Comparison of ENCODE assay signal across 11 cellular contexts in the genomic region with DNA sequence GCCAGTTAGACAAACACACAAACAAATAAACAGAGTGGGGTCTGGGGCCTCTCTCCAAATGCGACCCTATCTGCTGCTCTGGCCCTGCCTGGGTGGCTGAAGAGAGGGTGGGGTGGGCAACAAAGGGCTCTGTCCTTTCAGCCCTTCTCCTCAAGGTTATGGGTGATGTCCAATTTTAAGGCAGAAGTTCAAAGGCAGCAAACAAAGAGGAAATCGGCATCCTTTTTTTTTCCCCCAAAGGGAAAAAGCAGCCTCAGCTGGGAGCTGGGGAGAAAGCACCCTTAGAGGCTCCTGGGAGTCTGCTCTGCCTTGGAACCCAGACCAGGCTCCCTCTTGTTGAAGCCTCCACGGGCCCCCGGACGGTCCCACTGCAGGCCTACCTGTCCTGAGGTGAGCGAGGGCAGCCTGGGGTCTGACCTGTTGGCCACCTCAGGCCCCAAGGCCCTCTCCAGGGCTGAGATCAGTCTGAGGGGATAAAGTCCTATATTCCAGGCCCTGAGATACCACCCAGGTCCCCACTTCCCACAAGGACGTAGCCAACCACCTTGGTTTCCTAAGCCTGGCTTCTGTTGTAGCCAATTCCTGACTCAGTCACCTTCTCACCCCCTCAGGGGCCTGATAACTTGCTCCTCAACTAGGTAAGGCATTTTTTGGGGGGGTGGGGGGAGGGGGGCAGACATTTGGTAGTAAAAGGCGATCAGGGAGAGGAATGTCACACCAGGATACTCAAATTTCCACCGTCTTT. TPM values are rescaled to one million over a fixed set of nuclear protein-coding genes. Genes with fewer than 3 reads are reported as not detected.
DNase-seq lines count a peak whose midpoint lies in the region; ATAC-seq and TF ChIP-seq lines count a peak whose summit lies in the region.
"Had no signal": no experiment of that assay in that cellular context is flagged by ENCODE, and none has a peak within 500 bp of the region (broad histone marks: within the 10 kb centered on the region; RNA-seq: fewer than 3 reads in every experiment).

No MANE protein-coding gene starts in this region.

- H3K4me1 ChIP-seq in RWPE2 (ENCODE audit: insufficient read depth, poor library complexity, severe bottlenecking), result peaks cover 18% of the 10 kb centered on the region
- peaks cover 18% of the 10 kb centered on the region for H3K4me1 ChIP-seq in mesenchymal stem cell (ENCODE audit: control insufficient read depth, insufficient read depth, low read depth, low read length)
- H3K4me1 ChIP-seq: parathyroid adenoma had no signal

- peak overlapping the region; percentile 90 for H3K9ac ChIP-seq in mesenchymal stem cell (ENCODE audit: low read length)
- H3K9ac ChIP-seq: parathyroid adenoma had no signal

- no peak overlapping the region for H3K23ac ChIP-seq in mesenchymal stem cell (ENCODE audit: low read length in 2 of 2)

- H3K4ac ChIP-seq in mesenchymal stem cell (ENCODE audit: low read depth in 1 of 2, low read length in 2 of 2), result no peak overlapping the region

- no peaks in the 10 kb centered on the region for H3K79me1 ChIP-seq in mesenchymal stem cell (replicated peaks; ENCODE audit: low read length, poor library complexity, severe bottlenecking)

- H3K27ac ChIP-seq in RWPE2 (ENCODE audit: poor library complexity, severe bottlenecking) (peak overlapping the region; percentile 93), mesenchymal stem cell (ENCODE audit: low read length, poor library complexity, severe bottlenecking) (peak overlapping the region; percentile 84)
- H3K27ac ChIP-seq: adrenal gland, parathyroid adenoma had no signal

- peak; percentile 58 for DNase-seq in activated CD8-positive, alpha-beta memory T cell treated with anti-CD3 and anti-CD28 coated beads for 24 hours
- no peak for DNase-seq in activated CD8-positive, alpha-beta memory T cell treated with anti-CD3 and anti-CD28 coated beads, Interleukin-2, amount 50 U/mL, for 4 hours
- peak; percentile 61 for DNase-seq in RWPE2 (ENCODE audit: low spot score)
- DNase-seq in mesenchymal stem cell, result no peak
- peak; percentile 2 for DNase-seq in stimulated activated naive CD8-positive, alpha-beta T cell treated with anti-CD3 and anti-CD28 coated beads, Interleukin-15, Interleukin-2, amounts not matched to agents 100 U/mL and 50 U/mL, for 24 hours
- no peak for DNase-seq in NCI-H510A (lab: John Stamatoyannopoulos, UW)
- no peak for DNase-seq in NCI-H2107 treated with DMSO at 0.1 percent for 48 hours (lab: John Stamatoyannopoulos, UW; ENCODE audit: unreplicated experiment)
- no peak for DNase-seq in NCI-H2081 (lab: John Stamatoyannopoulos, UW)
- DNase-seq: NCI-H2029 had no signal

- no peak overlapping the region for H2BK15ac ChIP-seq in mesenchymal stem cell (ENCODE audit: low read depth, poor library complexity, severe bottlenecking)

- H2AK5ac ChIP-seq in mesenchymal stem cell (ENCODE audit: low read length, severe bottlenecking), result peak overlapping the region; percentile 74

- H3K36me3 ChIP-seq in RWPE2 (ENCODE audit: low read depth), result no peaks in the 10 kb centered on the region
- peaks cover 6 to 30% of the 10 kb centered on the region in 2 experiments for H3K36me3 ChIP-seq in mesenchymal stem cell (ENCODE audit: control insufficient read depth in 1 of 2, insufficient read depth in 2 of 2, low read depth in 1 of 2, low read length in 2 of 2)
- H3K36me3 ChIP-seq: adrenal gland had no signal

- H3K18ac ChIP-seq in mesenchymal stem cell (ENCODE audit: low read depth in 1 of 2, low read length in 2 of 2), result no peak overlapping the region

- no peak for ATAC-seq in RWPE2 (ENCODE audit: low read depth)
- no peak for ATAC-seq in stimulated activated naive CD8-positive, alpha-beta T cell treated with anti-CD3 and anti-CD28 coated beads, Interleukin-15, Interleukin-2, amounts not matched to agents 100 U/mL and 50 U/mL, for 24 hours

- H2AFZ ChIP-seq in mesenchymal stem cell (ENCODE audit: low read depth, low read length), result no peak overlapping the region
- H2AFZ ChIP-seq: parathyroid adenoma had no signal

- no peak for TF ChIP-seq CTCF in RWPE2 (IDR thresholded peaks at IDR 0.05; ENCODE audit: poor library complexity, severe bottlenecking)

- H3K4me3 ChIP-seq in RWPE2 (ENCODE audit: severe bottlenecking) (peak overlapping the region; percentile 33), mesenchymal stem cell (ENCODE audit: insufficient read depth in 1 of 2, low read depth in 1 of 2, low read length in 2 of 2) (no peak overlapping the region)
- H3K4me3 ChIP-seq: adrenal gland had no signal

- H3K4me2 ChIP-seq in mesenchymal stem cell (ENCODE audit: low read length, poor library complexity, severe bottlenecking), result peak overlapping the region; percentile 24

- WGBS in mesenchymal stem cell, result 60% methylated on average over 6 of the region's 9 CpGs

- H4K8ac ChIP-seq in mesenchymal stem cell (ENCODE audit: low read length), result no peak overlapping the region

- H3K9me3 ChIP-seq in RWPE2 (ENCODE audit: severe bottlenecking), result no peaks in the 10 kb centered on the region
- H3K9me3 ChIP-seq in mesenchymal stem cell (ENCODE audit: control insufficient read depth, low read length), result no peaks in the 10 kb centered on the region
- H3K9me3 ChIP-seq: adrenal gland had no signal

- no peaks in the 10 kb centered on the region for H3K27me3 ChIP-seq in RWPE2 (ENCODE audit: insufficient read depth, poor library complexity, severe bottlenecking)
- H3K27me3 ChIP-seq in mesenchymal stem cell (ENCODE audit: control insufficient read depth in 1 of 2, insufficient read depth in 1 of 2, low read length in 2 of 2), result no peaks in the 10 kb centered on the region

- no peak overlapping the region for H3K14ac ChIP-seq in mesenchymal stem cell (ENCODE audit: low read length in 2 of 2)

- H2BK5ac ChIP-seq in mesenchymal stem cell (ENCODE audit: low read depth, low read length, poor library complexity, severe bottlenecking), result peak overlapping the region; percentile 6

- H4K91ac ChIP-seq in mesenchymal stem cell (ENCODE audit: low read length), result no peak overlapping the region

- no peak overlapping the region for H2BK120ac ChIP-seq in mesenchymal stem cell (ENCODE audit: low read depth, low read length)

- H2BK12ac ChIP-seq in mesenchymal stem cell (ENCODE audit: low read length in 2 of 2), result no peak overlapping the region

RNA-seq across cellular contexts. Expression of gene HOXA11, which starts 4.4 kb away (rescaled TPM):
- 1.4 TPM for polyA plus RNA-seq in mesenchymal stem cell (2013, experiment 1 of 2)
- polyA plus RNA-seq in mesenchymal stem cell (2013, experiment 2 of 2), result 1.3 TPM

RNA-seq across cellular contexts. Expression of gene HOXA10, which starts 6.5 kb away (rescaled TPM):
- polyA plus RNA-seq in mesenchymal stem cell (2013, experiment 1 of 2), result 6.9 TPM
- 7.1 TPM for polyA plus RNA-seq in mesenchymal stem cell (2013, experiment 2 of 2)

RNA-seq across cellular contexts. Expression of gene HOXA9, which starts 15.3 kb away (rescaled TPM):
- polyA plus RNA-seq in mesenchymal stem cell (2013, experiment 1 of 2), result 9.8 TPM
- polyA plus RNA-seq in mesenchymal stem cell (2013, experiment 2 of 2), result 9.8 TPM

RNA-seq across cellular contexts. Expression of gene HOXA13, which starts 19.3 kb away (rescaled TPM):
- not detected for polyA plus RNA-seq in mesenchymal stem cell (2013, experiment 1 of 2)
- not detected for polyA plus RNA-seq in mesenchymal stem cell (2013, experiment 2 of 2)

RNA-seq across cellular contexts. Expression of gene HOXA7, which starts 24.1 kb away (rescaled TPM):
- 3.1 TPM for polyA plus RNA-seq in mesenchymal stem cell (2013, experiment 1 of 2)
- 3.2 TPM for polyA plus RNA-seq in mesenchymal stem cell (2013, experiment 2 of 2)

Comparison
In these comparisons a context has a peak if more than half of its experiments do, and no peak if none do; other contexts are left out.
1. DNase-seq: peak in activated CD8-positive, alpha-beta memory T cell treated with anti-CD3 and anti-CD28 coated beads for 24 hours (single experiment), RWPE2 (single experiment) and stimulated activated naive CD8-positive, alpha-beta T cell treated with anti-CD3 and anti-CD28 coated beads, Interleukin-15, Interleukin-2, amounts not matched to agents 100 U/mL and 50 U/mL, for 24 hours (single experiment); none in activated CD8-positive, alpha-beta memory T cell treated with anti-CD3 and anti-CD28 coated beads, Interleukin-2, amount 50 U/mL, for 4 hours (single experiment), mesenchymal stem cell (single experiment), NCI-H510A (single experiment), NCI-H2107 treated with DMSO at 0.1 percent for 48 hours (single experiment) and NCI-H2081 (0 of 2).